ENCODE assay signal across 22 cellular contexts in genomic region chrX:118968031-118968430, GRCh38. TPM values are rescaled to one million over a fixed set of nuclear protein-coding genes. Genes with fewer than 3 reads are reported as not detected.
A peak's percentile ranks its signal among the peaks of the same experiment; 100 is the strongest.
DNase-seq lines count a peak whose midpoint lies in the region; ATAC-seq and TF ChIP-seq lines count a peak whose summit lies in the region.
"Had no signal": no experiment of that assay in that cellular context is flagged by ENCODE, and none has a peak within 500 bp of the region (broad histone marks: within the 10 kb centered on the region; RNA-seq: fewer than 3 reads in every experiment).

No MANE protein-coding gene starts in this region.

- intact Hi-C loops in mammary epithelial cell (cut with micrococcal nuclease) (no loop called here), uterus (cut with DNase I; ENCODE audit: low total_unique reads) (no loop called here)

- no peak for ATAC-seq in HG03025 (IDR thresholded peaks at IDR 0.05; ENCODE audit: low FRiP score, unreplicated experiment)
- ATAC-seq: GM12878, GM23338 had no signal

- no peak overlapping the region for H3K4me3 Mint-ChIP-seq in activated naive CD4-positive, alpha-beta T cell treated with anti-CD3 and anti-CD28 coated beads, Interleukin-2, amount 50 U/mL, for 24 hours
- H3K4me3 Mint-ChIP-seq in activated naive CD4-positive, alpha-beta T cell treated with anti-CD3 and anti-CD28 coated beads, Interleukin-2, amount 10 ng/mL, durations not matched to agents 7 days and 5 days = no peak overlapping the region
- H3K4me3 Mint-ChIP-seq: GM23338 had no signal

- H2AFZ ChIP-seq in mammary epithelial cell (ENCODE audit: low read depth, low read length) = no peak overlapping the region
- H2AFZ ChIP-seq: GM23338 had no signal

- no peak overlapping the region for H3K9ac ChIP-seq in mammary epithelial cell (ENCODE audit: insufficient read depth, low read length)

- 35% methylated on average over 7 of the region's 8 CpGs for WGBS in mammary epithelial cell (ENCODE audit: low coverage, missing lambda C conversion rate)

- H3K9me3 ChIP-seq in mammary epithelial cell (replicated peaks; ENCODE audit: insufficient read depth, low read length) (no peaks in the 10 kb centered on the region), uterus (no peaks in the 10 kb centered on the region)
- H3K9me3 ChIP-seq: HAP-1, Peyer's patch, SJCRH30 had no signal

- peaks cover 2% of the 10 kb centered on the region for H3K27me3 ChIP-seq in mammary epithelial cell (ENCODE audit: insufficient read depth, low read length)
- no peaks in the 10 kb centered on the region for H3K27me3 ChIP-seq in uterus
- H3K27me3 ChIP-seq: Peyer's patch, SJCRH30 had no signal

- H3K27ac ChIP-seq in mammary epithelial cell (ENCODE audit: insufficient read depth, low read depth, low read length) (no peak overlapping the region), uterus (no peak overlapping the region)
- H3K27ac ChIP-seq: Peyer's patch, SJCRH30 had no signal

- CTCF ChIA-PET in activated naive CD4-positive, alpha-beta T cell treated with anti-CD3 and anti-CD28 coated beads, Interleukin-2, amount 10 ng/mL, durations not matched to agents 7 days and 5 days (lab: Charles Lee) = no interaction called here
- CTCF ChIA-PET in mammary epithelial cell (lab: Charles Lee; ENCODE audit: low non-redundant PET) = no interaction called here

- H3K4me1 ChIP-seq in mammary epithelial cell (ENCODE audit: insufficient read depth, low read length) (peaks cover 6% of the 10 kb centered on the region), uterus (no peaks in the 10 kb centered on the region)
- H3K4me1 ChIP-seq: HAP-1, Peyer's patch, SJCRH30 had no signal

- DNase-seq in activated naive CD4-positive, alpha-beta T cell treated with anti-CD3 and anti-CD28 coated beads, Interleukin-2, amount 10 ng/mL, durations not matched to agents 7 days and 5 days = no peak
- peak; percentile 46 for DNase-seq in M059J (ENCODE audit: low read depth)
- DNase-seq in mammary epithelial cell = peak; percentile 60
- DNase-seq in renal cortical epithelial cell (ENCODE audit: low read depth) = peak; percentile 59
- no peak for DNase-seq in activated CD8-positive, alpha-beta memory T cell treated with anti-CD3 and anti-CD28 coated beads, Interleukin-2, amount 50 U/mL, for 48 hours
- DNase-seq in uterus = no peak
- DNase-seq: AML-193; DMS53; KBM-7; NCI-H187; NCI-H2107; NCI-H774; NK-92 treated with Interleukin-12 subunit alpha and Interleukin-12 subunit beta, amount 100 ng/mL, for 24 hours; Peyer's patch; SJCRH30 had no signal

- no peak for TF ChIP-seq POLR2A in uterus (IDR thresholded peaks at IDR 0.05)

- no peak overlapping the region for H3K4me3 ChIP-seq in mammary epithelial cell (replicated peaks in 1 of 3; ENCODE audit: insufficient read depth in 1 of 3, low read depth in 2 of 3, low read length in 3 of 3)
- no peak overlapping the region for H3K4me3 ChIP-seq in uterus
- H3K4me3 ChIP-seq: GM12878, GM23338, HAP-1, Peyer's patch, SJCRH30 had no signal

- H3K79me2 ChIP-seq in mammary epithelial cell (ENCODE audit: insufficient read depth, low read length) = no peaks in the 10 kb centered on the region

- no TSS peak for BruUV-seq in mammary epithelial cell (replicated peaks; lab: Mats Ljungman, UMichigan)

- H3K36me3 Mint-ChIP-seq in activated naive CD4-positive, alpha-beta T cell treated with anti-CD3 and anti-CD28 coated beads, Interleukin-2, amount 50 U/mL, for 24 hours = no peaks in the 10 kb centered on the region
- H3K36me3 Mint-ChIP-seq in activated naive CD4-positive, alpha-beta T cell treated with anti-CD3 and anti-CD28 coated beads, Interleukin-2, amount 10 ng/mL, durations not matched to agents 7 days and 5 days = no peaks in the 10 kb centered on the region

- in situ Hi-C loops in mammary epithelial cell (cut with MboI; ENCODE audit: low sequenced_read_pairs in 2 of 2) = no loop called here

- no peaks in the 10 kb centered on the region for H4K20me1 ChIP-seq in mammary epithelial cell (ENCODE audit: insufficient read depth, low read length)

- H3K36me3 ChIP-seq in mammary epithelial cell (ENCODE audit: insufficient read depth, low read length) = no peaks in the 10 kb centered on the region
- H3K36me3 ChIP-seq in uterus = no peaks in the 10 kb centered on the region
- H3K36me3 ChIP-seq: HAP-1, Peyer's patch, SJCRH30 had no signal

- H3K4me1 Mint-ChIP-seq in activated naive CD4-positive, alpha-beta T cell treated with anti-CD3 and anti-CD28 coated beads, Interleukin-2, amount 50 U/mL, for 24 hours = no peaks in the 10 kb centered on the region
- no peaks in the 10 kb centered on the region for H3K4me1 Mint-ChIP-seq in activated naive CD4-positive, alpha-beta T cell treated with anti-CD3 and anti-CD28 coated beads, Interleukin-2, amount 10 ng/mL, durations not matched to agents 7 days and 5 days

- H3K27ac Mint-ChIP-seq in activated naive CD4-positive, alpha-beta T cell treated with anti-CD3 and anti-CD28 coated beads, Interleukin-2, amount 50 U/mL, for 24 hours = peak overlapping the region; percentile 66
- no peak overlapping the region for H3K27ac Mint-ChIP-seq in activated naive CD4-positive, alpha-beta T cell treated with anti-CD3 and anti-CD28 coated beads, Interleukin-2, amount 10 ng/mL, durations not matched to agents 7 days and 5 days
- H3K27ac Mint-ChIP-seq: CD14-positive monocyte, GM23338 had no signal

- dilution Hi-C loops in mammary epithelial cell (cut with HindIII; ENCODE audit: low sequenced_read_pairs) = no loop called here

- no peaks in the 10 kb centered on the region for H3K9me3 Mint-ChIP-seq in activated naive CD4-positive, alpha-beta T cell treated with anti-CD3 and anti-CD28 coated beads, Interleukin-2, amount 50 U/mL, for 24 hours
- H3K9me3 Mint-ChIP-seq in activated naive CD4-positive, alpha-beta T cell treated with anti-CD3 and anti-CD28 coated beads, Interleukin-2, amount 10 ng/mL, durations not matched to agents 7 days and 5 days = no peaks in the 10 kb centered on the region
- H3K9me3 Mint-ChIP-seq: GM23338 had no signal

- peak overlapping the region; percentile 18 for H3K4me2 ChIP-seq in mammary epithelial cell (ENCODE audit: insufficient read depth, low read depth, low read length)
- H3K4me2 ChIP-seq: GM23338 had no signal

- H3K27me3 Mint-ChIP-seq in activated naive CD4-positive, alpha-beta T cell treated with anti-CD3 and anti-CD28 coated beads, Interleukin-2, amount 50 U/mL, for 24 hours = no peaks in the 10 kb centered on the region
- H3K27me3 Mint-ChIP-seq in activated naive CD4-positive, alpha-beta T cell treated with anti-CD3 and anti-CD28 coated beads, Interleukin-2, amount 10 ng/mL, durations not matched to agents 7 days and 5 days = peaks cover 43% of the 10 kb centered on the region

- TF ChIP-seq CTCF in mammary epithelial cell (conservative IDR thresholded peaks at IDR 0.05 in 1 of 2, IDR thresholded peaks at IDR 0.05 in 1 of 2; ENCODE audit: extremely low read depth in 1 of 2, insufficient read depth in 1 of 2, low read depth in 1 of 2, low read length in 2 of 2) (no peak), uterus (IDR thresholded peaks at IDR 0.05) (no peak)

RNA-seq across cellular contexts. Expression of gene LONRF3, which starts 6.4 kb away (rescaled TPM):
- 5.6 and 8.7 TPM in 2 replicates for total RNA-seq in M059J (2014; rRNA removed; shearing (Covaris generic))
- total RNA-seq in mammary epithelial cell (1 to 10 TPM in 1 of 2 donors, not detected in 1; 3.2 TPM), renal cortical epithelial cell (7.2 and 10.4 TPM in 2 replicates), uterus (10 to 100 TPM in 1 of 4 donors, 1 to 10 TPM in 3; 2.5 to 13.2 (median 7.4) TPM)
- 0.12 TPM for polyA plus RNA-seq in mammary epithelial cell
- not detected for polyA minus RNA-seq in mammary epithelial cell
- polyA plus RNA-seq: AG04450, GM23338 had no signal

Comparison
In these comparisons a context has a peak if more than half of its experiments do, and no peak if none do; other contexts are left out.
1. DNase-seq: peak in M059J (single experiment), mammary epithelial cell (single experiment) and renal cortical epithelial cell (single experiment); none in activated naive CD4-positive, alpha-beta T cell treated with anti-CD3 and anti-CD28 coated beads, Interleukin-2, amount 10 ng/mL, durations not matched to agents 7 days and 5 days (single experiment), activated CD8-positive, alpha-beta memory T cell treated with anti-CD3 and anti-CD28 coated beads, Interleukin-2, amount 50 U/mL, for 48 hours (single experiment) and uterus (0 of 2).